8 cellular contexts compared by ENCODE assay signal in genomic region chr7:65239324-65239706, GRCh38.
DNase-seq lines count a peak whose midpoint lies in the region; ATAC-seq and TF ChIP-seq lines count a peak whose summit lies in the region.

No MANE protein-coding gene starts in this region.

- H3K36me3 ChIP-seq in heart right ventricle (no peaks in the 10 kb centered on the region), ectodermal cell (ENCODE audit: control insufficient read depth, insufficient read depth, low read length) (no peaks in the 10 kb centered on the region)

- H3K4me1 Mint-ChIP-seq in neural crest cell: peaks cover 10% of the 10 kb centered on the region

- peak overlapping the region; percentile 59 for H3K4me3 Mint-ChIP-seq in neural crest cell

- H3K27ac ChIP-seq in heart right ventricle (no peak overlapping the region), ectodermal cell (ENCODE audit: insufficient read depth, low read depth, low read length, poor library complexity, severe bottlenecking) (no peak overlapping the region)

- DNase-seq in heart right ventricle (no peak), cardiac septum (ENCODE audit: low spot score) (no peak), neural crest cell (ENCODE audit: low read depth, low spot score) (no peak), SW 1271 (lab: John Stamatoyannopoulos, UW) (no peak), NCI-H446 treated with DMSO at 0.1 percent for 48 hours (lab: John Stamatoyannopoulos, UW) (no peak)

- H3K9me3 ChIP-seq in heart right ventricle (no peaks in the 10 kb centered on the region), ectodermal cell (ENCODE audit: control insufficient read depth, low read length) (no peaks in the 10 kb centered on the region)

- ATAC-seq in heart right ventricle (peak in 2 of 8 donors; percentile 16 to 17), HG03280 (IDR thresholded peaks at IDR 0.05; ENCODE audit: unreplicated experiment) (no peak), HG03045 (IDR thresholded peaks at IDR 0.05; ENCODE audit: unreplicated experiment) (no peak)

- H3K4me3 ChIP-seq in heart right ventricle (peak overlapping the region; percentile 44 to 68 (median 58)), ectodermal cell (ENCODE audit: insufficient read depth, low read depth, low read length) (peak overlapping the region; percentile 47)

- H3K27me3 Mint-ChIP-seq in neural crest cell (ENCODE audit: low read depth): no peaks in the 10 kb centered on the region

- WGBS in heart right ventricle, 2 donors: 40 to 41% methylated on average over 20 of the region's 20 CpGs
- WGBS in ectodermal cell, 2 experiments: 52 to 54% methylated on average over 20 of the region's 20 CpGs

- H3K27me3 ChIP-seq in heart right ventricle (peaks cover 0 to 64% (median 26%) of the 10 kb centered on the region in 7 donors), ectodermal cell (ENCODE audit: control insufficient read depth, insufficient read depth, low read length, poor library complexity, severe bottlenecking) (peaks cover 31% of the 10 kb centered on the region)

- H3K4me1 ChIP-seq in heart right ventricle (peaks cover 0 to 12% (median 5%) of the 10 kb centered on the region in 9 donors), ectodermal cell (ENCODE audit: control insufficient read depth, insufficient read depth, low read length) (no peaks in the 10 kb centered on the region)

- intact Hi-C loops in heart right ventricle (cut with DNase I) (no loop called here), cardiac septum (cut with DNase I) (no loop called here)

- no peaks in the 10 kb centered on the region for H3K9me3 Mint-ChIP-seq in neural crest cell

- no peak overlapping the region for H3K27ac Mint-ChIP-seq in neural crest cell (ENCODE audit: unreplicated experiment)

- H3K36me3 Mint-ChIP-seq in neural crest cell (ENCODE audit: low read depth): no peaks in the 10 kb centered on the region

- TF ChIP-seq CTCF in heart right ventricle (IDR thresholded peaks at IDR 0.05): no peak
- TF ChIP-seq CTCF in neural crest cell (conservative IDR thresholded peaks at IDR 0.05): no peak
